In genomic region chr1:151546006-151546925, GRCh38 we compare ENCODE assay signal across 2 cellular contexts.
TF ChIP-seq lines count a peak whose summit lies in the region.

No MANE protein-coding gene starts in this region.

TF ChIP-seq in SK-N-SH, 30 proteins besides CTCF, POLR2A, EP300 and RAD21:
- no peak for TF ChIP-seq FOSL2 (IDR thresholded peaks at IDR 0.05; ENCODE audit: borderline replicate concordance, low read depth)
- no peak for TF ChIP-seq MEF2A (IDR thresholded peaks at IDR 0.05; ENCODE audit: borderline replicate concordance, low read depth)
- no peak for TF ChIP-seq MXI1 (IDR thresholded peaks at IDR 0.05; ENCODE audit: low read depth, low read length)
- TF ChIP-seq SMC3 (IDR thresholded peaks at IDR 0.05; ENCODE audit: low read depth, low read length) = no peak
- no peak for TF ChIP-seq PBX3 (IDR thresholded peaks at IDR 0.05)
- TF ChIP-seq NFIC (IDR thresholded peaks at IDR 0.05; ENCODE audit: borderline replicate concordance) = no peak
- no peak for TF ChIP-seq MAX (IDR thresholded peaks at IDR 0.05; ENCODE audit: low read depth)
- TF ChIP-seq IRF3 (IDR thresholded peaks at IDR 0.05; ENCODE audit: low read depth, low read length) = no peak
- no peak for TF ChIP-seq GABPA (IDR thresholded peaks at IDR 0.05; ENCODE audit: low read depth)
TF ChIP-seq in SK-N-SH: peak in this region for 0.

TF ChIP-seq in SK-N-SH treated with all-trans-retinoic acid at 6 μM for 48 hours, 23 proteins besides CTCF, POLR2A, EP300 and RAD21:
- TF ChIP-seq ZNF565 (CRISPR knock-in tag; conservative IDR thresholded peaks at IDR 0.05; ENCODE audit: low read depth) = no peak
- no peak for TF ChIP-seq ARNTL (CRISPR knock-in tag; IDR thresholded peaks at IDR 0.05; ENCODE audit: borderline replicate concordance, low read depth)
- TF ChIP-seq RARB (CRISPR knock-in tag; IDR thresholded peaks at IDR 0.05) = no peak
- no peak for TF ChIP-seq PATZ1 (CRISPR knock-in tag; IDR thresholded peaks at IDR 0.05; ENCODE audit: borderline replicate concordance)
